In the genomic region with DNA sequence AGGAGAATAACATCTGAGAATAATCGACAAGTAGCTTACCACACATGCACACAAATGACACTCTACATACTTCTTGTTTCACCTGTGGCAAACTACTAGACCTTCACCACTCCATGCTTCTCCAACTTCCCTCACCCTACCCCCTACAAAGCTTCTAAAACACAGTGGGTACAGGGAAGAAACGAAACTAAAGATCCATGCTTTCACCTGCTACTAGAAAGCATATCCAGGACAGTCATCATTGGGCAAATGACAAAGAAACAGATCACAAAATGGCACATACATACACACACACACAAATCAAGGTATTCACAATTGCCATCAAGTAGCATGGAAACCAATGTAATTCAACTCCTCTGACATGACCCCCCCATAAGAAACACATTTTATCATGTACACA, we compare ENCODE assay signal across 15 cellular contexts. TPM values are rescaled to one million over a fixed set of nuclear protein-coding genes. Genes with fewer than 3 reads are reported as not detected.
DNase-seq lines count a peak whose midpoint lies in the region; ATAC-seq and TF ChIP-seq lines count a peak whose summit lies in the region.
"Had no signal": no experiment of that assay in that cellular context is flagged by ENCODE, and none has a peak within 500 bp of the region (broad histone marks: within the 10 kb centered on the region; RNA-seq: fewer than 3 reads in every experiment).

No MANE protein-coding gene starts in this region.

- 40 to 46% methylated on average over 2 of the region's 2 CpGs for WGBS in testis, 2 donors

- H3K9ac ChIP-seq in colonic mucosa (ENCODE audit: low read depth in 2 of 2, low read length in 2 of 2), result no peak overlapping the region

- peaks cover 48% of the 10 kb centered on the region for H3K4me1 ChIP-seq in colonic mucosa
- H3K4me1 ChIP-seq in testis, result peaks cover 90% of the 10 kb centered on the region

- H3K4me3 Mint-ChIP-seq in T-helper 1 cell treated with Interleukin-12 subunit alpha and Interleukin-12 subunit beta and Interleukin-4 antibody, amounts not matched to agents 30 μg/mL and 1 μg/mL, for 36 hours, result no peak overlapping the region
- peak overlapping the region; percentile 61 to 62 for H3K4me3 Mint-ChIP-seq in effector memory CD8-positive, alpha-beta T cell
- peak overlapping the region; percentile 43 for H3K4me3 Mint-ChIP-seq in osteocyte (ENCODE audit: unreplicated experiment)

- no peak overlapping the region for H3K4me3 ChIP-seq in colonic mucosa
- H3K4me3 ChIP-seq in testis, result no peak overlapping the region
- H3K4me3 ChIP-seq: smooth muscle cell, upper lobe of left lung had no signal

- no peak for TF ChIP-seq POLR2A in testis (IDR thresholded peaks at IDR 0.05)

- peak overlapping the region; percentile 41 for H3K27ac Mint-ChIP-seq in T-helper 1 cell treated with Interleukin-12 subunit alpha and Interleukin-12 subunit beta and Interleukin-4 antibody, amounts not matched to agents 30 μg/mL and 1 μg/mL, for 36 hours
- H3K27ac Mint-ChIP-seq in effector memory CD8-positive, alpha-beta T cell, result peak overlapping the region; percentile 61
- peak overlapping the region; percentile 88 for H3K27ac Mint-ChIP-seq in osteocyte (ENCODE audit: unreplicated experiment)

- H3K36me3 ChIP-seq in colonic mucosa, result no peaks in the 10 kb centered on the region
- no peaks in the 10 kb centered on the region for H3K36me3 ChIP-seq in testis (ENCODE audit: low read depth, missing control alignments)
- H3K36me3 ChIP-seq: upper lobe of left lung had no signal

- ATAC-seq in effector memory CD8-positive, alpha-beta T cell (replicated peaks), result no peak
- ATAC-seq: PC-3 had no signal

- H3K27me3 ChIP-seq in colonic mucosa (no peaks in the 10 kb centered on the region), testis (no peaks in the 10 kb centered on the region)
- H3K27me3 ChIP-seq: upper lobe of left lung had no signal

- no peak for TF ChIP-seq CTCF in osteocyte (IDR thresholded peaks at IDR 0.05)
- TF ChIP-seq CTCF in colonic mucosa (IDR thresholded peaks at IDR 0.05), result no peak
- TF ChIP-seq CTCF in testis (IDR thresholded peaks at IDR 0.05), result no peak

- H3K4me1 Mint-ChIP-seq in T-helper 1 cell treated with Interleukin-12 subunit alpha and Interleukin-12 subunit beta and Interleukin-4 antibody, amounts not matched to agents 30 μg/mL and 1 μg/mL, for 36 hours (ENCODE audit: low read depth), result peaks cover 70% of the 10 kb centered on the region
- H3K4me1 Mint-ChIP-seq in effector memory CD8-positive, alpha-beta T cell (ENCODE audit: low read depth in 2 of 2), result peaks cover 79 to 80% of the 10 kb centered on the region in 2 donors
- peaks cover 91% of the 10 kb centered on the region for H3K4me1 Mint-ChIP-seq in osteocyte (ENCODE audit: unreplicated experiment)

- no peak for DNase-seq in T-helper 1 cell
- peak; percentile 57 for DNase-seq in OCI-M1 (lab: John Stamatoyannopoulos, UW)
- no peak for DNase-seq in effector memory CD8-positive, alpha-beta T cell
- no peak for DNase-seq in osteocyte (ENCODE audit: extremely low spot score, unreplicated experiment)
- DNase-seq in RPMI8226, result no peak
- DNase-seq in colonic mucosa, result no peak
- DNase-seq in testis, result no peak
- DNase-seq: 8988T, DMS 273 treated with DMSO at 0.1 percent for 48 hours, MM.1S, NCI-H2227 treated with DMSO at 0.1 percent for 48 hours, PC-3, upper lobe of left lung had no signal

- H3K9me3 ChIP-seq in colonic mucosa, result no peaks in the 10 kb centered on the region
- no peaks in the 10 kb centered on the region for H3K9me3 ChIP-seq in testis
- H3K9me3 ChIP-seq: upper lobe of left lung had no signal

- intact Hi-C loops in colonic mucosa (cut with DNase I), result no loop called here
- intact Hi-C loops in testis (cut with DNase I; ENCODE audit: low total_unique reads), result no loop called here

- peaks cover 8% of the 10 kb centered on the region for H3K36me3 Mint-ChIP-seq in T-helper 1 cell treated with Interleukin-12 subunit alpha and Interleukin-12 subunit beta and Interleukin-4 antibody, amounts not matched to agents 30 μg/mL and 1 μg/mL, for 36 hours (ENCODE audit: low read depth)
- H3K36me3 Mint-ChIP-seq in effector memory CD8-positive, alpha-beta T cell (ENCODE audit: insufficient read depth), result peaks cover 28% of the 10 kb centered on the region
- H3K36me3 Mint-ChIP-seq in osteocyte (ENCODE audit: unreplicated experiment), result no peaks in the 10 kb centered on the region

- H3K27me3 Mint-ChIP-seq in T-helper 1 cell treated with Interleukin-12 subunit alpha and Interleukin-12 subunit beta and Interleukin-4 antibody, amounts not matched to agents 30 μg/mL and 1 μg/mL, for 36 hours (ENCODE audit: low read depth), result no peaks in the 10 kb centered on the region
- no peaks in the 10 kb centered on the region for H3K27me3 Mint-ChIP-seq in effector memory CD8-positive, alpha-beta T cell
- no peaks in the 10 kb centered on the region for H3K27me3 Mint-ChIP-seq in osteocyte (ENCODE audit: unreplicated experiment)

- no peaks in the 10 kb centered on the region for H3K9me3 Mint-ChIP-seq in T-helper 1 cell treated with Interleukin-12 subunit alpha and Interleukin-12 subunit beta and Interleukin-4 antibody, amounts not matched to agents 30 μg/mL and 1 μg/mL, for 36 hours
- H3K9me3 Mint-ChIP-seq in effector memory CD8-positive, alpha-beta T cell, result no peaks in the 10 kb centered on the region
- no peaks in the 10 kb centered on the region for H3K9me3 Mint-ChIP-seq in osteocyte (ENCODE audit: unreplicated experiment)

- H3K27ac ChIP-seq in colonic mucosa (no peak overlapping the region), testis (peak overlapping the region in 1 of 2 donors; percentile 55)

RNA-seq across cellular contexts. Expression of a gene that starts 10.6 kb away (rescaled TPM):
- total RNA-seq in osteocyte, result 142 and 143 TPM in 2 replicates
- total RNA-seq in colonic mucosa, result 10 to 100 TPM; 67.2 to 82.7 TPM
- total RNA-seq in testis, result 100 to 1,000 TPM; 106 to 109 TPM
- 59.2 TPM for polyA plus RNA-seq in testis (ENCODE audit: insufficient read depth, low read depth, low replicate concordance)

RNA-seq across cellular contexts. Expression of a gene that starts 57.8 kb away (rescaled TPM):
- total RNA-seq in osteocyte (34.2 and 36.9 TPM in 2 replicates), colonic mucosa (10 to 100 TPM; 37.0 to 55.2 TPM), testis (10 to 100 TPM; 44.0 to 46.3 TPM)
- 20.1 TPM for polyA plus RNA-seq in testis (ENCODE audit: insufficient read depth, low read depth, low replicate concordance)
